ENCODE assay signal across 8 cellular contexts in genomic region chr19:34678085-34678412, GRCh38. TPM values are rescaled to one million over a fixed set of nuclear protein-coding genes. Genes with fewer than 3 reads are reported as not detected.
DNase-seq lines count a peak whose midpoint lies in the region; ATAC-seq, FAIRE-seq and TF ChIP-seq lines count a peak whose summit lies in the region.

No MANE protein-coding gene starts in this region.

- no peaks in the 10 kb centered on the region for H3K79me1 ChIP-seq in neuronal stem cell (ENCODE audit: low read depth, low read length)

- no peaks in the 10 kb centered on the region for H3K9me2 ChIP-seq in PC-3 (replicated peaks; ENCODE audit: low read length)

- no peak overlapping the region for H3K14ac ChIP-seq in neuronal stem cell (ENCODE audit: low read length)

- no peak overlapping the region for H3K4ac ChIP-seq in neuronal stem cell (ENCODE audit: low read length)

- dilution Hi-C loops in endothelial cell of umbilical vein (cut with MboI; ENCODE audit: extremely low pct_ligation_motif_present, low sequenced_read_pairs), result no loop called here

- peak overlapping the region; percentile 96 for H2AFZ ChIP-seq in PC-3 (ENCODE audit: low read length)
- H2AFZ ChIP-seq in endothelial cell of umbilical vein (ENCODE audit: low read depth, low read length), result peak overlapping the region; percentile 86
- peak overlapping the region; percentile 92 for H2AFZ ChIP-seq in neuronal stem cell (ENCODE audit: low read length)

- H3K27me3 Mint-ChIP-seq in CD4-positive, alpha-beta memory T cell, result peaks cover 0 to 6% of the 10 kb centered on the region in 2 donors

- TF ChIP-seq POLR2A in endothelial cell of umbilical vein (IDR thresholded peaks at IDR 0.05; ENCODE audit: low read depth, low read length), result no peak

- peaks cover 0 to 3% of the 10 kb centered on the region in 2 donors for H3K9me3 ChIP-seq in CD4-positive, alpha-beta memory T cell (ENCODE audit: control insufficient read depth in 1 of 2, low read length in 2 of 2)
- H3K9me3 ChIP-seq in PC-3 (ENCODE audit: low read length) (no peaks in the 10 kb centered on the region), endothelial cell of umbilical vein (replicated peaks; ENCODE audit: control insufficient read depth, insufficient read depth, low read length) (no peaks in the 10 kb centered on the region), neuronal stem cell (replicated peaks in 1 of 2; ENCODE audit: control insufficient read depth in 2 of 2, insufficient read depth in 1 of 2, low read depth in 1 of 2, low read length in 2 of 2) (peaks cover 11 to 48% of the 10 kb centered on the region in 2 donors)

- H3K4me3 ChIP-seq in CD4-positive, alpha-beta memory T cell (ENCODE audit: low read length in 2 of 2), result peak overlapping the region; percentile 40 to 94
- H3K4me3 ChIP-seq in PC-3 (ENCODE audit: low read length) (peak overlapping the region; percentile 86), endothelial cell of umbilical vein (replicated peaks in 1 of 3; ENCODE audit: insufficient read depth in 1 of 3, low read depth in 1 of 3, low read length in 3 of 3) (peak overlapping the region; percentile 57 to 72 (median 72)), neuronal stem cell (ENCODE audit: low read length in 2 of 2) (peak overlapping the region; percentile 69 to 96)

- no peaks in the 10 kb centered on the region for H3K27me3 ChIP-seq in CD4-positive, alpha-beta memory T cell (ENCODE audit: insufficient read depth, low read length)
- H3K27me3 ChIP-seq in PC-3 (ENCODE audit: low read length), result no peaks in the 10 kb centered on the region
- H3K27me3 ChIP-seq in endothelial cell of umbilical vein (ENCODE audit: control insufficient read depth in 2 of 2, insufficient read depth in 2 of 2, low read length in 2 of 2), result peaks cover 0 to 2% of the 10 kb centered on the region in 2 experiments
- H3K27me3 ChIP-seq in neuronal stem cell (ENCODE audit: control insufficient read depth in 3 of 3, insufficient read depth in 3 of 3, low read depth in 1 of 3, low read length in 3 of 3), result no peaks in the 10 kb centered on the region

- peaks cover 48 to 65% of the 10 kb centered on the region in 2 donors for H3K36me3 Mint-ChIP-seq in CD4-positive, alpha-beta memory T cell

- H2BK12ac ChIP-seq in neuronal stem cell (ENCODE audit: low read length), result no peak overlapping the region

- H3F3A ChIP-seq in PC-3 (ENCODE audit: low read length, unreplicated experiment), result no peaks in the 10 kb centered on the region

- H3K18ac ChIP-seq in neuronal stem cell (ENCODE audit: low read length), result no peak overlapping the region

- no CpG with 5 or more reads among the region's 20 CpGs for WGBS in neuronal stem cell (ENCODE audit: extremely low coverage in 2 of 2, insufficient read length in 2 of 2, insufficient replicate concordance in 1 of 2), 2 donors

- TF ChIP-seq CTCF in PC-3 (conservative IDR thresholded peaks at IDR 0.05; ENCODE audit: low read depth, low read length), result no peak
- no peak for TF ChIP-seq CTCF in endothelial cell of umbilical vein (IDR thresholded peaks at IDR 0.05; ENCODE audit: extremely low read depth in 1 of 2, insufficient read depth in 1 of 2, low read depth in 1 of 2, low read length in 2 of 2)

- DNase-seq in CD4-positive, alpha-beta memory T cell, result no peak
- DNase-seq in PC-3, result no peak
- DNase-seq in endothelial cell of umbilical vein (ENCODE audit: low read depth, low spot score), result no peak
- DNase-seq in neuronal stem cell (ENCODE audit: low spot score), result no peak
- DNase-seq in glomerular visceral epithelial cell (ENCODE audit: extremely low spot score), result no peak
- no peak for DNase-seq in stimulated activated CD4-positive, alpha-beta T cell treated with anti-CD3 and anti-CD28 coated beads, Interleukin-2, amount 100 ng/mL, for 48 hours

- no peak overlapping the region for H2BK15ac ChIP-seq in neuronal stem cell (ENCODE audit: low read length)

- BruUV-seq in PC-3 (replicated peaks; lab: Mats Ljungman, UMichigan) (TSS peak; percentile 35), endothelial cell of umbilical vein (replicated peaks; lab: Mats Ljungman, UMichigan) (no TSS peak)

- H3K23ac ChIP-seq in neuronal stem cell (ENCODE audit: low read depth, low read length, poor library complexity), result peak overlapping the region; percentile 70

- intact Hi-C loops in CD4-positive, alpha-beta memory T cell (cut with micrococcal nuclease), result loop anchor here (5.0 kb wide), 2 partner anchors 506 to 1069 kb away; partner anchors contain the start of genes LIN37, LSM14A, PSENEN and U2AF1L4
- intact Hi-C loops in PC-3 (cut with micrococcal nuclease) (no loop called here), endothelial cell of umbilical vein (cut with micrococcal nuclease) (loop anchor here (2.0 kb wide), 1 partner anchor 35 kb away; no protein-coding TSS in a partner anchor)

- H3K27ac ChIP-seq in CD4-positive, alpha-beta memory T cell (ENCODE audit: low read depth, low read length), result peak overlapping the region; percentile 89
- H3K27ac ChIP-seq in PC-3 (ENCODE audit: low read length) (peak overlapping the region; percentile 81), endothelial cell of umbilical vein (ENCODE audit: insufficient read depth, low read depth, low read length) (peak overlapping the region; percentile 97), neuronal stem cell (replicated peaks; ENCODE audit: low read length) (no peak overlapping the region)

- no peak overlapping the region for H2BK120ac ChIP-seq in neuronal stem cell (ENCODE audit: low read depth, low read length)

- H3K9me1 ChIP-seq in endothelial cell of umbilical vein (replicated peaks; ENCODE audit: control insufficient read depth, extremely low read depth, insufficient read depth, low read length), result no peaks in the 10 kb centered on the region

- H3K27ac Mint-ChIP-seq in CD4-positive, alpha-beta memory T cell, result peak overlapping the region; percentile 84 to 99 (median 99)

- H4K20me1 ChIP-seq in PC-3 (ENCODE audit: low read length), result no peaks in the 10 kb centered on the region
- H4K20me1 ChIP-seq in endothelial cell of umbilical vein (replicated peaks; ENCODE audit: control insufficient read depth, extremely low read depth, insufficient read depth, low read length), result no peaks in the 10 kb centered on the region

- CTCF ChIA-PET in CD4-positive, alpha-beta memory T cell (lab: Charles Lee; ENCODE audit: partially characterized antibody), result interaction anchor here (1.5 to 1.7 kb wide), 4 partner anchors 16 to 55 kb away, joined by 4 to 9 read pairs (median 7); partner anchors contain the start of gene ZNF181
- CTCF ChIA-PET in PC-3 (lab: Charles Lee), result no interaction called here
- CTCF ChIA-PET in endothelial cell of umbilical vein (lab: Charles Lee), result interaction anchor here (0.9 to 1.3 kb wide), 3 partner anchors 11 to 58 kb away, joined by 3 read pairs; no protein-coding TSS in a partner anchor

- no peak for ATAC-seq in PC-3
- no peak for ATAC-seq in activated CD4-positive, CD25-positive, alpha-beta regulatory T cell treated with anti-CD3 and anti-CD28 coated beads, Interleukin-2, amount 50 U/mL, for 24 hours
- no peak for ATAC-seq in GM21447 (IDR thresholded peaks at IDR 0.05; ENCODE audit: unreplicated experiment)

- H4K8ac ChIP-seq in neuronal stem cell (ENCODE audit: low read depth, low read length), result no peak overlapping the region

- H2AK5ac ChIP-seq in neuronal stem cell (ENCODE audit: low read depth, low read length), result no peak overlapping the region

- H3K4me1 ChIP-seq in CD4-positive, alpha-beta memory T cell (ENCODE audit: insufficient read depth, low read length), result peaks cover 21% of the 10 kb centered on the region
- H3K4me1 ChIP-seq in PC-3 (ENCODE audit: insufficient read depth, low read length) (peaks cover 16% of the 10 kb centered on the region), endothelial cell of umbilical vein (ENCODE audit: control insufficient read depth, extremely low read depth, insufficient read depth, low read length) (peaks cover 10% of the 10 kb centered on the region), neuronal stem cell (ENCODE audit: control insufficient read depth in 2 of 2, insufficient read depth in 1 of 2, low read depth in 1 of 2, low read length in 2 of 2) (peaks cover 2 to 6% of the 10 kb centered on the region in 2 donors)

- peaks cover 18 to 41% (median 23%) of the 10 kb centered on the region in 4 donors for H3K4me1 Mint-ChIP-seq in CD4-positive, alpha-beta memory T cell

- POLR2A ChIA-PET in CD4-positive, alpha-beta memory T cell (lab: Charles Lee; ENCODE audit: partially characterized antibody), result interaction anchor here (0.8 to 3.3 kb wide), 14 partner anchors 9 to 336 kb away, joined by 3 to 26 read pairs (median 6); partner anchors contain the start of genes UBA2, ZNF181 and ZNF792
- POLR2A ChIA-PET in PC-3 (lab: Charles Lee; ENCODE audit: unreplicated experiment), result interaction anchor here (0.5 kb wide), 1 partner anchor 52 kb away, joined by 8 read pairs; no protein-coding TSS in a partner anchor
- POLR2A ChIA-PET in endothelial cell of umbilical vein (lab: Charles Lee), result interaction anchor here (1.0 kb wide), 1 partner anchor 249 kb away, joined by 5 read pairs; the partner anchor contains the start of gene ZNF30

- no peak for FAIRE-seq in endothelial cell of umbilical vein (lab: Jason Lieb, UNC)

- H3K4me3 Mint-ChIP-seq in CD4-positive, alpha-beta memory T cell, result peak overlapping the region; percentile 95 to 100 (median 99)

- H4K91ac ChIP-seq in neuronal stem cell (ENCODE audit: low read depth, low read length, poor library complexity), result no peak overlapping the region

- peaks cover 6 to 42% (median 34%) of the 10 kb centered on the region in 8 donors for H3K9me3 Mint-ChIP-seq in CD4-positive, alpha-beta memory T cell

- peak overlapping the region; percentile 91 for H3K4me2 ChIP-seq in PC-3 (ENCODE audit: low read length)
- H3K4me2 ChIP-seq in endothelial cell of umbilical vein (ENCODE audit: insufficient read depth, low read length), result peak overlapping the region; percentile 75
- peak overlapping the region; percentile 55 for H3K4me2 ChIP-seq in neuronal stem cell (ENCODE audit: insufficient read depth, low read length, poor library complexity, severe bottlenecking)

- H3K79me2 ChIP-seq in PC-3 (ENCODE audit: low read length) (peaks cover 25% of the 10 kb centered on the region), endothelial cell of umbilical vein (ENCODE audit: control insufficient read depth, insufficient read depth, low read length) (peaks cover 3% of the 10 kb centered on the region)

- peak overlapping the region; percentile 69 for H2BK5ac ChIP-seq in neuronal stem cell (ENCODE audit: low read length)

- H3K36me3 ChIP-seq in CD4-positive, alpha-beta memory T cell (ENCODE audit: insufficient read depth, low read length), result peaks cover 11% of the 10 kb centered on the region
- H3K36me3 ChIP-seq in PC-3 (ENCODE audit: low read depth, low read length) (peaks cover 37% of the 10 kb centered on the region), endothelial cell of umbilical vein (ENCODE audit: control insufficient read depth in 2 of 2, extremely low read depth in 1 of 2, insufficient read depth in 2 of 2, low read length in 2 of 2) (peaks cover 8 to 11% of the 10 kb centered on the region in 2 experiments), neuronal stem cell (replicated peaks in 1 of 2; ENCODE audit: control insufficient read depth in 2 of 2, insufficient read depth in 2 of 2, low read length in 2 of 2) (peaks cover 19 to 47% of the 10 kb centered on the region in 2 donors)

- H3K9ac ChIP-seq in PC-3 (ENCODE audit: low read length) (peak overlapping the region; percentile 97), endothelial cell of umbilical vein (replicated peaks; ENCODE audit: extremely low read depth, insufficient read depth, low read length) (peak overlapping the region; percentile 96), neuronal stem cell (ENCODE audit: low read depth, low read length, poor library complexity) (no peak overlapping the region)

RNA-seq across cellular contexts. Expression of gene ZNF302, which starts 0.6 kb away (rescaled TPM):
- total RNA-seq in CD4-positive, alpha-beta memory T cell, result 10 to 100 TPM; 50.8 to 53.3 TPM
- polyA plus RNA-seq in CD4-positive, alpha-beta memory T cell, result 10 to 100 TPM; 18.2 to 19.4 TPM
- total RNA-seq in PC-3 (2014; rRNA removed) (7.3 and 15.9 TPM in 2 replicates), endothelial cell of umbilical vein (13.2 and 15.6 TPM in 2 replicates)
- 7.2 and 8.1 TPM in 2 replicates for polyA plus RNA-seq in endothelial cell of umbilical vein
- polyA plus RNA-seq in endothelial cell of umbilical vein (2011; cell fraction: cytosol; rRNA removed), result 5.4 and 6.7 TPM in 2 replicates
- 43.7 and 44.7 TPM in 2 replicates for polyA plus RNA-seq in endothelial cell of umbilical vein (2011; cell fraction: nucleus; rRNA removed)
- polyA plus RNA-seq in endothelial cell of umbilical vein (2012), result 11.1 and 12.9 TPM in 2 replicates
- polyA minus RNA-seq in endothelial cell of umbilical vein, result 10.9 and 14.5 TPM in 2 replicates
- polyA minus RNA-seq in endothelial cell of umbilical vein (2011; cell fraction: cytosol; rRNA and poly(A)+ RNA removed), result 5.6 TPM
- polyA minus RNA-seq in endothelial cell of umbilical vein (2011; cell fraction: nucleus; rRNA and poly(A)+ RNA removed), result 28.9 and 40.0 TPM in 2 replicates
- 27.5 TPM for polyA plus RNA-seq in neuronal stem cell (2013, experiment 1 of 2)
- 28.6 TPM for polyA plus RNA-seq in neuronal stem cell (2013, experiment 2 of 2)

RNA-seq across cellular contexts. Expression of gene SCGB2B2, which starts 1.1 kb away (rescaled TPM):
- total RNA-seq in CD4-positive, alpha-beta memory T cell, result under 1 TPM; 0.73 to 0.75 TPM
- polyA plus RNA-seq in CD4-positive, alpha-beta memory T cell, result not detected
- total RNA-seq in PC-3 (2014; rRNA removed) (not detected in 2 replicates), endothelial cell of umbilical vein (0.12 and 0.49 TPM in 2 replicates)
- 0.07 and 0.11 TPM in 2 replicates for polyA plus RNA-seq in endothelial cell of umbilical vein
- polyA plus RNA-seq in endothelial cell of umbilical vein (2011; cell fraction: cytosol; rRNA removed), result not detected in 2 replicates
- polyA plus RNA-seq in endothelial cell of umbilical vein (2011; cell fraction: nucleus; rRNA removed), result 0.34 and 0.38 TPM in 2 replicates
- polyA plus RNA-seq in endothelial cell of umbilical vein (2012), result 0.07 TPM in 1 of 2 replicates, not detected in the other
- 0.29 and 0.40 TPM in 2 replicates for polyA minus RNA-seq in endothelial cell of umbilical vein
- not detected for polyA minus RNA-seq in endothelial cell of umbilical vein (2011; cell fraction: cytosol; rRNA and poly(A)+ RNA removed)
- 0.82 and 1.9 TPM in 2 replicates for polyA minus RNA-seq in endothelial cell of umbilical vein (2011; cell fraction: nucleus; rRNA and poly(A)+ RNA removed)
- polyA plus RNA-seq in neuronal stem cell (2013, experiment 1 of 2), result 0.06 TPM
- polyA plus RNA-seq in neuronal stem cell (2013, experiment 2 of 2), result 0.03 TPM

RNA-seq across cellular contexts. Expression of gene ZNF181, which starts 56.0 kb away (rescaled TPM):
- 10 to 100 TPM; 23.6 to 24.0 TPM for total RNA-seq in CD4-positive, alpha-beta memory T cell
- polyA plus RNA-seq in CD4-positive, alpha-beta memory T cell, result 10 to 100 TPM; 14.2 to 37.0 TPM
- total RNA-seq in PC-3 (2014; rRNA removed) (2.8 and 17.2 TPM in 2 replicates), endothelial cell of umbilical vein (5.0 and 5.1 TPM in 2 replicates)
- polyA plus RNA-seq in endothelial cell of umbilical vein, result 4.1 and 4.7 TPM in 2 replicates
- 3.7 and 4.0 TPM in 2 replicates for polyA plus RNA-seq in endothelial cell of umbilical vein (2011; cell fraction: cytosol; rRNA removed)
- 5.5 and 8.4 TPM in 2 replicates for polyA plus RNA-seq in endothelial cell of umbilical vein (2011; cell fraction: nucleus; rRNA removed)
- polyA plus RNA-seq in endothelial cell of umbilical vein (2012), result 5.3 and 5.4 TPM in 2 replicates
- polyA minus RNA-seq in endothelial cell of umbilical vein, result 2.0 and 3.6 TPM in 2 replicates
- polyA minus RNA-seq in endothelial cell of umbilical vein (2011; cell fraction: cytosol; rRNA and poly(A)+ RNA removed), result 5.7 TPM
- 5.2 and 7.8 TPM in 2 replicates for polyA minus RNA-seq in endothelial cell of umbilical vein (2011; cell fraction: nucleus; rRNA and poly(A)+ RNA removed)
- polyA plus RNA-seq in neuronal stem cell (2013, experiment 1 of 2), result 8.5 TPM
- polyA plus RNA-seq in neuronal stem cell (2013, experiment 2 of 2), result 8.0 TPM
